Comparison of ENCODE assay signal across 8 cellular contexts in genomic region chr4:112523764-112524505, GRCh38. TPM values are rescaled to one million over a fixed set of nuclear protein-coding genes. Genes with fewer than 3 reads are reported as not detected.
DNase-seq lines count a peak whose midpoint lies in the region; ATAC-seq lines count a peak whose summit lies in the region.

No MANE protein-coding gene starts in this region.

- H3K4me3 ChIP-seq in duodenal mucosa (ENCODE audit: low read depth in 1 of 2, low read length in 2 of 2) (peak overlapping the region; percentile 57 to 58), muscle layer of duodenum (ENCODE audit: low read depth in 1 of 2, low read length in 2 of 2) (peak overlapping the region; percentile 56 to 65)

- peak; percentile 88 for ATAC-seq in HG02885 (IDR thresholded peaks at IDR 0.05; ENCODE audit: poor library complexity, unreplicated experiment)

- no peak overlapping the region for H3K27ac ChIP-seq in duodenal mucosa (ENCODE audit: low read depth, low read length)
- H3K27ac ChIP-seq in muscle layer of duodenum (ENCODE audit: low read length), result no peak overlapping the region

- peaks cover 52 to 59% of the 10 kb centered on the region in 2 donors for H3K27me3 ChIP-seq in duodenal mucosa (ENCODE audit: control insufficient read depth in 1 of 2, insufficient read depth in 2 of 2, low read length in 2 of 2)
- H3K27me3 ChIP-seq in muscle layer of duodenum (ENCODE audit: low read depth, low read length), result peaks cover 47% of the 10 kb centered on the region

- H3K27me3 Mint-ChIP-seq in activated CD4-positive, alpha-beta T cell treated with anti-CD3 and anti-CD28 coated beads, Interleukin-2, amount 10 ng/mL, durations not matched to agents 24 days and 14 days, result peaks cover 70% of the 10 kb centered on the region

- H3K4me1 ChIP-seq in duodenal mucosa (ENCODE audit: control insufficient read depth in 1 of 2, insufficient read depth in 2 of 2, low read length in 2 of 2), result peaks cover 12 to 16% of the 10 kb centered on the region in 2 donors
- H3K4me1 ChIP-seq in muscle layer of duodenum (ENCODE audit: control insufficient read depth in 1 of 2, insufficient read depth in 2 of 2, low read length in 2 of 2), result peaks cover 4 to 23% of the 10 kb centered on the region in 2 donors

- H3K9me3 ChIP-seq in duodenal mucosa (ENCODE audit: control insufficient read depth in 1 of 2, low read length in 2 of 2) (no peaks in the 10 kb centered on the region), muscle layer of duodenum (ENCODE audit: control insufficient read depth in 1 of 2, low read length in 2 of 2) (peaks cover 0 to 13% of the 10 kb centered on the region in 2 donors)

- DNase-seq in DMS79 treated with DMSO at 0.1 percent for 48 hours (lab: John Stamatoyannopoulos, UW), result peak; percentile 15
- DNase-seq in DMS79 (lab: John Stamatoyannopoulos, UW), result no peak
- peak; percentile 67 to 85 for DNase-seq in NCI-H1930 (lab: John Stamatoyannopoulos, UW)
- DNase-seq in activated CD4-positive, alpha-beta T cell treated with anti-CD3 and anti-CD28 coated beads, Interleukin-2, amount 10 ng/mL, durations not matched to agents 24 days and 14 days, result peak; percentile 94
- DNase-seq in stimulated activated CD8-positive, alpha-beta memory T cell treated with anti-CD3 and anti-CD28 coated beads, Interleukin-7, amount 100 ng/mL, for 48 hours (ENCODE audit: extremely low read depth in 1 of 2, low read depth in 1 of 2), result peak; percentile 62 to 68

- H3K9me3 Mint-ChIP-seq in activated CD4-positive, alpha-beta T cell treated with anti-CD3 and anti-CD28 coated beads, Interleukin-2, amount 10 ng/mL, durations not matched to agents 24 days and 14 days, result peaks cover 7% of the 10 kb centered on the region

- H3K36me3 Mint-ChIP-seq in activated CD4-positive, alpha-beta T cell treated with anti-CD3 and anti-CD28 coated beads, Interleukin-2, amount 10 ng/mL, durations not matched to agents 24 days and 14 days (ENCODE audit: low read depth), result peaks cover 4% of the 10 kb centered on the region

- peak overlapping the region; percentile 88 for H3K4me3 Mint-ChIP-seq in activated CD4-positive, alpha-beta T cell treated with anti-CD3 and anti-CD28 coated beads, Interleukin-2, amount 10 ng/mL, durations not matched to agents 24 days and 14 days

- H3K36me3 ChIP-seq in duodenal mucosa (ENCODE audit: control insufficient read depth in 1 of 2, insufficient read depth in 2 of 2, low read length in 2 of 2), result no peaks in the 10 kb centered on the region
- H3K36me3 ChIP-seq in muscle layer of duodenum (ENCODE audit: control insufficient read depth in 1 of 2, insufficient read depth in 2 of 2, low read length in 2 of 2), result no peaks in the 10 kb centered on the region

- intact Hi-C loops in activated CD4-positive, alpha-beta T cell treated with anti-CD3 and anti-CD28 coated beads, Interleukin-2, amount 10 ng/mL, durations not matched to agents 24 days and 14 days (cut with micrococcal nuclease), result loop anchor here (1.0 to 10.0 kb wide), 9 partner anchors 9 to 425 kb away; partner anchors contain the start of gene AP1AR

- H3K27ac Mint-ChIP-seq in activated CD4-positive, alpha-beta T cell treated with anti-CD3 and anti-CD28 coated beads, Interleukin-2, amount 10 ng/mL, durations not matched to agents 24 days and 14 days, result peak overlapping the region; percentile 38

- H3K9ac ChIP-seq in duodenal mucosa (ENCODE audit: low read depth in 1 of 2, low read length in 2 of 2), result no peak overlapping the region

- H3K4me1 Mint-ChIP-seq in activated CD4-positive, alpha-beta T cell treated with anti-CD3 and anti-CD28 coated beads, Interleukin-2, amount 10 ng/mL, durations not matched to agents 24 days and 14 days, result peaks cover 30% of the 10 kb centered on the region

RNA-seq across cellular contexts. Expression of gene NEUROG2, which starts 8.0 kb away (rescaled TPM):
- total RNA-seq in activated CD4-positive, alpha-beta T cell treated with anti-CD3 and anti-CD28 coated beads, Interleukin-2, amount 10 ng/mL, durations not matched to agents 24 days and 14 days, result 0.16 and 0.17 TPM in 2 replicates
